Comparison of ENCODE assay signal across 1 cellular context in genomic region chr15:101121511-101122090, GRCh38.
TF ChIP-seq lines count a peak whose summit lies in the region.

No MANE protein-coding gene starts in this region.

TF ChIP-seq in GM12878, 131 proteins besides CTCF, POLR2A, EP300 and RAD21 (continued from another document):
- TF ChIP-seq ZNF592 (IDR thresholded peaks at IDR 0.05) (no peak), MEF2B (IDR thresholded peaks at IDR 0.05; ENCODE audit: partially characterized antibody, poor library complexity, severe bottlenecking) (peak; percentile 48), SMC3 (IDR thresholded peaks at IDR 0.05; ENCODE audit: borderline replicate concordance, low read length) (peak; percentile 40; the same call in 1 of the 2 replicates)
